ENCODE assay signal across 8 cellular contexts in the genomic region with DNA sequence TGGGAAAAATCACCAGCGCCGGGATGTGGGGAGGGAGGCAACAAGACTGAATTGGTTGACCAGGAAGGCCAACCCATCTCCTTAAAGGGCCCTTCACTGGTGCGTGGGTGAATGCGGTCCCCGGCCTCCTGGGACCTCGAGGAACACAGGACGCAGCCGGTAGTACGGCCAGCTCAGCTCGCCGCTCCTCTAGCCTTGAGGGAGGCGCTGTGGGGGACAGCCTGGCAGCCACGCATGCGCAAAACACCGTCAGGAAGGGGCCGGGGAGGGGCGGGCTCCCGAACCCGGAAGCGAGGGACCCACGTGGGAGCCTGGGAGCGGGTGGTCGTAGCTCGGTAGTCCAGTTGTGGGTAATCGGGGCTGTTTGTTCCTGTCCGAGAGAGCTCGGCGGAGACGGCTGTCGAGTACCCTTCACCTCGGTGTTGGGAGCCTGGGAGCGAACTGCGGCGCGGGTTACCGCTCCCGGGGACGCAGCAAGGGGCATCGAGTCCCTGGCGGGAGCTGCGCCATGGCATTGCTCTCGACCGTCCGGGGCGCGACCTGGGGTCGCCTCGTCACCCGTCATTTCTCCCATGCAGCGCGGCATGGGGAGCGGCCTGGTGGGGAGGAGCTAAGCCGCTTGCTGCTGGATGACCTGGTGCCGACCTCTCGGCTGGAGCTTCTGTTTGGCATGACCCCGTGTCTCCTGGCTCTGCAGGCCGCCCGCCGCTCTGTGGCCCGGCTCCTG. TPM values are rescaled to one million over a fixed set of nuclear protein-coding genes. Genes with fewer than 3 reads are reported as not detected.
DNase-seq lines count a peak whose midpoint lies in the region; FAIRE-seq and TF ChIP-seq lines count a peak whose summit lies in the region.

A gene with protein sequence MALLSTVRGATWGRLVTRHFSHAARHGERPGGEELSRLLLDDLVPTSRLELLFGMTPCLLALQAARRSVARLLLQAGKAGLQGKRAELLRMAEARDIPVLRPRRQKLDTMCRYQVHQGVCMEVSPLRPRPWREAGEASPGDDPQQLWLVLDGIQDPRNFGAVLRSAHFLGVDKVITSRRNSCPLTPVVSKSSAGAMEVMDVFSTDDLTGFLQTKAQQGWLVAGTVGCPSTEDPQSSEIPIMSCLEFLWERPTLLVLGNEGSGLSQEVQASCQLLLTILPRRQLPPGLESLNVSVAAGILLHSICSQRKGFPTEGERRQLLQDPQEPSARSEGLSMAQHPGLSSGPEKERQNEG (plus strand): TSS at position 281 of the 727 bp plus-strand sequence. CDS start 228 bp downstream, at position 509.

- H3K27ac ChIP-seq in MM.1S (ENCODE audit: low read length): peak within 1 kb of the TSS; percentile 50; the same call in 1 of the 2 replicates
- H3K27ac ChIP-seq in neutrophil: peak within 1 kb of the TSS; percentile 55
- H3K27ac ChIP-seq in subcutaneous abdominal adipose tissue (ENCODE audit: low read depth, low read length): peak within 1 kb of the TSS; percentile 85

- no peaks in the 10 kb centered on the region for H3F3A ChIP-seq in MM.1S (ENCODE audit: insufficient read depth, low read length)

- in situ Hi-C loops in SK-MEL-5 (cut with HindIII; ENCODE audit: low pct_unique_long_range_greater_than_20kb, low sequenced_read_pairs): no loop called here

- H3K79me2 ChIP-seq in MM.1S (ENCODE audit: low read length): peaks cover 31% of the 10 kb centered on the region

- H3K27me3 ChIP-seq in MM.1S (replicated peaks; ENCODE audit: insufficient read depth, low read length) (no peaks in the 10 kb centered on the region), neutrophil (no peaks in the 10 kb centered on the region), subcutaneous abdominal adipose tissue (ENCODE audit: control insufficient read depth in 5 of 5, insufficient read depth in 4 of 5, low read length in 5 of 5) (no peaks in the 10 kb centered on the region)

- TF ChIP-seq CTCF in MM.1S (IDR thresholded peaks at IDR 0.05; ENCODE audit: low read length) (0 out of 2 replicates have a peak, but pooled peaks have one; percentile 5), neutrophil (IDR thresholded peaks at IDR 0.05) (peak; percentile 35)

- H3K4me3 ChIP-seq in MM.1S (ENCODE audit: low read length) (peak within 1 kb of the TSS; percentile 83), neutrophil (ENCODE audit: low read depth in 1 of 2, low read length in 1 of 2) (peak within 1 kb of the TSS; percentile 80 to 91), subcutaneous abdominal adipose tissue (ENCODE audit: low read depth in 1 of 5, low read length in 5 of 5) (peak within 1 kb of the TSS; percentile 81 to 98 (median 85))

- peak within 1 kb of the TSS; percentile 99 for H3K4me2 ChIP-seq in MM.1S (ENCODE audit: low read depth, low read length)

- H3K4me1 ChIP-seq in MM.1S (ENCODE audit: low read length) (peaks cover 7% of the 10 kb centered on the region), neutrophil (ENCODE audit: control insufficient read depth in 1 of 2, insufficient read depth in 1 of 2, low read depth in 1 of 2, low read length in 1 of 2) (peaks cover 35% of the 10 kb centered on the region in 2 experiments), subcutaneous abdominal adipose tissue (ENCODE audit: control insufficient read depth in 5 of 5, insufficient read depth in 5 of 5, low read length in 5 of 5) (peaks cover 9 to 22% (median 19%) of the 10 kb centered on the region in 5 donors)

- H3K9me3 ChIP-seq in MM.1S (replicated peaks; ENCODE audit: insufficient read depth, low read length): no peaks in the 10 kb centered on the region
- H3K9me3 ChIP-seq in neutrophil: no peaks in the 10 kb centered on the region
- no peaks in the 10 kb centered on the region for H3K9me3 ChIP-seq in subcutaneous abdominal adipose tissue (ENCODE audit: control insufficient read depth in 5 of 5, low read length in 5 of 5)

- no peaks in the 10 kb centered on the region for H3K36me3 ChIP-seq in MM.1S (replicated peaks; ENCODE audit: insufficient read depth, low read length)
- no peaks in the 10 kb centered on the region for H3K36me3 ChIP-seq in neutrophil
- H3K36me3 ChIP-seq in subcutaneous abdominal adipose tissue (ENCODE audit: control insufficient read depth in 5 of 5, insufficient read depth in 5 of 5, low read length in 5 of 5): peaks cover 0 to 7% (median 4%) of the 10 kb centered on the region in 5 donors

- no peak for FAIRE-seq in frontal cortex (lab: Jason Lieb, UNC)

- peak within 1 kb of the TSS; percentile 80 for H2AFZ ChIP-seq in MM.1S (ENCODE audit: low read length)

- H3K9me2 ChIP-seq in MM.1S (replicated peaks; ENCODE audit: insufficient read depth, low read length): no peaks in the 10 kb centered on the region

- peak within 1 kb of the TSS; percentile 81 for H3K9ac ChIP-seq in MM.1S (ENCODE audit: low read length)
- H3K9ac ChIP-seq in subcutaneous abdominal adipose tissue (ENCODE audit: low read length in 5 of 5): peak within 1 kb of the TSS; percentile 48 to 93 (median 92)

- H4K20me1 ChIP-seq in MM.1S (ENCODE audit: insufficient read depth, low read length): no peaks in the 10 kb centered on the region

- DNase-seq in ELR (ENCODE audit: low read depth): peak; percentile 96
- DNase-seq in H4 (ENCODE audit: low spot score): peak; percentile 91
- peak; percentile 92 for DNase-seq in MM.1S
- DNase-seq in SK-MEL-5 (ENCODE audit: low read depth, low spot score): peak; percentile 90
- peak; percentile 71 to 84 (median 74) for DNase-seq in activated naive CD4-positive, alpha-beta T cell (lab: John Stamatoyannopoulos, UW)
- DNase-seq in frontal cortex (ENCODE audit: low spot score in 2 of 2): peak; percentile 85 to 91

RNA-seq across cellular contexts. Expression of the gene that starts here (rescaled TPM):
- total RNA-seq in H4 (2014; rRNA removed; shearing (Covaris generic)): 3.4 and 8.9 TPM in 2 replicates
- 15.8 and 16.3 TPM in 2 replicates for total RNA-seq in SK-MEL-5 (2014; rRNA removed; shearing (Covaris generic))
- polyA plus RNA-seq in SK-MEL-5 (2015; cell fraction: cytosol; rRNA removed): 28.9 and 29.4 TPM in 2 replicates
- 38.9 and 40.7 TPM in 2 replicates for polyA plus RNA-seq in SK-MEL-5 (2015; cell fraction: nucleus; rRNA removed)
- total RNA-seq in frontal cortex: 3.3 TPM

Comparison
In these comparisons a context has a peak if more than half of its experiments do, and no peak if none do; other contexts are left out.
1. Peak in every context shown above with its lines: DNase-seq, H3K4me3 ChIP-seq and H3K27ac ChIP-seq.